Comparison of ENCODE assay signal across 27 cellular contexts in the genomic region with DNA sequence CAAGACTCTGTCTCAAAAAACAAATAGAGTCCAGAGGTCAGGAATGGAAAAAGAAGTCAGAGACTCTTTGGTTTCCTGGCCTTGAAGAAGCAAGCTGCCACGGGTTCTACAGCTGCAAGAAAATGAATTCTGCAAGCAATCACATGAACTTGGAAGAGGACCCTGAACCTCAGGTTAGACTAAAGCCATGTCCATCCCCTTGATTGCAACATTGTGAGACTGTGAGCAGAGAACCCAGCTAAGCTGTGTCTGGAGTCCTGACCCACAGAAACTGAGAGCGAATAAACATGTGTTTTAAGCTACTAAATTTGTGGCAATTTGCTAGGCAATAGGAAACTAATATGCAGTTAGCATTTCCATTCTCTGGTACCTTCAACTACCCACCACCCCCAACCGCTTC.
"Had no signal": no experiment of that assay in that cellular context is flagged by ENCODE, and none has a peak within 500 bp of the region (broad histone marks: within the 10 kb centered on the region; RNA-seq: fewer than 3 reads in every experiment).

No MANE protein-coding gene starts in this region.

- DNase-seq: colonic mucosa; cortex of kidney; dermis blood vessel endothelial cell; dorsolateral prefrontal cortex; effector CD4-positive, alpha-beta T cell; effector CD8-positive, alpha-beta T cell; effector memory CD8-positive, alpha-beta T cell; endodermal cell; erythroblast; esophagus squamous epithelium; foreskin fibroblast; foreskin keratinocyte; foreskin melanocyte; gastrocnemius medialis; glutamatergic neuron; head of caudate nucleus; heart left ventricle; heart right ventricle had no signal

- H3K4me1 ChIP-seq: colonic mucosa, esophagus muscularis mucosa, esophagus squamous epithelium, foreskin keratinocyte, gastrocnemius medialis, gastroesophageal sphincter, heart left ventricle, heart right ventricle had no signal

- H3K36me3 ChIP-seq: colonic mucosa, esophagus muscularis mucosa, esophagus squamous epithelium, gastrocnemius medialis, gastroesophageal sphincter, heart left ventricle, heart right ventricle had no signal

- H3K4me3 ChIP-seq: colonic mucosa, coronary artery, dorsolateral prefrontal cortex, esophagus muscularis mucosa, esophagus squamous epithelium, gastrocnemius medialis, gastroesophageal sphincter, heart left ventricle, heart right ventricle had no signal

- ATAC-seq: effector memory CD8-positive, alpha-beta T cell; esophagus mucosa; foreskin keratinocyte; gastrocnemius medialis; gastroesophageal sphincter; heart left ventricle; heart right ventricle had no signal

- H3K27ac ChIP-seq: colonic mucosa, coronary artery, dorsolateral prefrontal cortex, epithelial cell of prostate, esophagus muscularis mucosa, esophagus squamous epithelium, foreskin keratinocyte, gastrocnemius medialis, gastroesophageal sphincter, heart left ventricle, heart right ventricle had no signal

- H3K9me3 ChIP-seq: colonic mucosa, esophagus muscularis mucosa, esophagus squamous epithelium, gastrocnemius medialis, gastroesophageal sphincter, heart left ventricle had no signal

- H3K27me3 ChIP-seq: colonic mucosa, dorsolateral prefrontal cortex, esophagus muscularis mucosa, esophagus squamous epithelium, foreskin keratinocyte, gastrocnemius medialis, gastroesophageal sphincter, heart left ventricle, heart right ventricle had no signal

- FAIRE-seq: colon, endometrium, endothelial cell of umbilical vein, frontal cortex had no signal
